8 cellular contexts compared by ENCODE assay signal in genomic region chr3:40453933-40454332, GRCh38. TPM values are rescaled to one million over a fixed set of nuclear protein-coding genes. Genes with fewer than 3 reads are reported as not detected.
A peak's percentile ranks its signal among the peaks of the same experiment; 100 is the strongest.
DNase-seq lines count a peak whose midpoint lies in the region; ATAC-seq and TF ChIP-seq lines count a peak whose summit lies in the region.

No MANE protein-coding gene starts in this region.

- no peak for ATAC-seq in memory B cell (ENCODE audit: low read depth)

- peak overlapping the region; percentile 85 for H3K9ac ChIP-seq in adipocyte (ENCODE audit: low read length)

- H3K9me3 ChIP-seq in adipocyte (ENCODE audit: control insufficient read depth, low read length) = no peaks in the 10 kb centered on the region

- peaks cover 62% of the 10 kb centered on the region for H3K4me1 Mint-ChIP-seq in activated naive CD4-positive, alpha-beta T cell treated with anti-CD3 and anti-CD28 coated beads, Interleukin-2, amount 10 ng/mL, durations not matched to agents 7 days and 5 days
- H3K4me1 Mint-ChIP-seq in memory B cell (peaks cover 16% of the 10 kb centered on the region), type B pancreatic cell (ENCODE audit: unreplicated experiment) (peaks cover 36% of the 10 kb centered on the region)

- no peaks in the 10 kb centered on the region for H3K27me3 ChIP-seq in adipocyte (replicated peaks; ENCODE audit: control insufficient read depth, insufficient read depth, low read length)

- peaks cover 14% of the 10 kb centered on the region for H3K36me3 Mint-ChIP-seq in activated naive CD4-positive, alpha-beta T cell treated with anti-CD3 and anti-CD28 coated beads, Interleukin-2, amount 10 ng/mL, durations not matched to agents 7 days and 5 days
- H3K36me3 Mint-ChIP-seq in memory B cell = peaks cover 5% of the 10 kb centered on the region
- H3K36me3 Mint-ChIP-seq in type B pancreatic cell = peaks cover 14% of the 10 kb centered on the region

- peaks cover 28% of the 10 kb centered on the region for H3K4me1 ChIP-seq in adipocyte (ENCODE audit: control insufficient read depth, insufficient read depth, low read length)

- H3K4me3 ChIP-seq in adipocyte (ENCODE audit: low read length) = peak overlapping the region; percentile 87

- TF ChIP-seq CTCF in type B pancreatic cell (conservative IDR thresholded peaks at IDR 0.05) = no peak

- H3K4me3 Mint-ChIP-seq in activated naive CD4-positive, alpha-beta T cell treated with anti-CD3 and anti-CD28 coated beads, Interleukin-2, amount 10 ng/mL, durations not matched to agents 7 days and 5 days = peak overlapping the region; percentile 87
- H3K4me3 Mint-ChIP-seq in memory B cell (no peak overlapping the region), type B pancreatic cell (peak overlapping the region; percentile 94)

- peak overlapping the region; percentile 98 for H3K27ac Mint-ChIP-seq in activated naive CD4-positive, alpha-beta T cell treated with anti-CD3 and anti-CD28 coated beads, Interleukin-2, amount 10 ng/mL, durations not matched to agents 7 days and 5 days
- H3K27ac Mint-ChIP-seq in memory B cell (peak overlapping the region; percentile 38), type B pancreatic cell (peak overlapping the region; percentile 93)

- H3K36me3 ChIP-seq in adipocyte (ENCODE audit: control insufficient read depth, insufficient read depth, low read length, severe bottlenecking) = peaks cover 11% of the 10 kb centered on the region

- peaks cover 4% of the 10 kb centered on the region for H3K27me3 Mint-ChIP-seq in activated naive CD4-positive, alpha-beta T cell treated with anti-CD3 and anti-CD28 coated beads, Interleukin-2, amount 10 ng/mL, durations not matched to agents 7 days and 5 days
- H3K27me3 Mint-ChIP-seq in memory B cell = no peaks in the 10 kb centered on the region
- H3K27me3 Mint-ChIP-seq in type B pancreatic cell = no peaks in the 10 kb centered on the region

- CTCF ChIA-PET in activated naive CD4-positive, alpha-beta T cell treated with anti-CD3 and anti-CD28 coated beads, Interleukin-2, amount 10 ng/mL, durations not matched to agents 7 days and 5 days (lab: Charles Lee) = interaction anchor here (0.6 to 1.3 kb wide), 2 partner anchors 11 to 24 kb away, joined by 3 read pairs; no protein-coding TSS in a partner anchor

- no peaks in the 10 kb centered on the region for H3K9me3 Mint-ChIP-seq in activated naive CD4-positive, alpha-beta T cell treated with anti-CD3 and anti-CD28 coated beads, Interleukin-2, amount 10 ng/mL, durations not matched to agents 7 days and 5 days
- H3K9me3 Mint-ChIP-seq in memory B cell = no peaks in the 10 kb centered on the region
- no peaks in the 10 kb centered on the region for H3K9me3 Mint-ChIP-seq in type B pancreatic cell

- no peak for DNase-seq in activated naive CD4-positive, alpha-beta T cell treated with anti-CD3 and anti-CD28 coated beads, Interleukin-2, amount 10 ng/mL, durations not matched to agents 7 days and 5 days
- no peak for DNase-seq in activated naive CD4-positive, alpha-beta T cell (lab: John Stamatoyannopoulos, UW)
- DNase-seq in adipocyte (ENCODE audit: low read depth) (no peak), memory B cell (ENCODE audit: low spot score in 2 of 2) (no peak), type B pancreatic cell (ENCODE audit: extremely low spot score, unreplicated experiment) (no peak), NAMALWA (ENCODE audit: low spot score) (no peak), DMS53 (lab: John Stamatoyannopoulos, UW) (no peak)
- no peak for DNase-seq in stimulated activated CD4-positive, alpha-beta T cell treated with anti-CD3 and anti-CD28 coated beads, Interleukin-1b, Interleukin-23, amount 100 ng/mL, for 48 hours

RNA-seq across cellular contexts. Expression of gene RPL14, which starts 3.2 kb away (rescaled TPM):
- 2,109 and 2,207 TPM in 2 replicates for total RNA-seq in type B pancreatic cell (ENCODE audit: low replicate concordance)

RNA-seq across cellular contexts. Expression of gene ZNF619, which starts 23.0 kb away (rescaled TPM):
- 7.3 and 7.9 TPM in 2 replicates for total RNA-seq in type B pancreatic cell (ENCODE audit: low replicate concordance)

RNA-seq across cellular contexts. Expression of gene ZNF620, which starts 51.9 kb away (rescaled TPM):
- total RNA-seq in type B pancreatic cell (ENCODE audit: low replicate concordance) = 12.3 and 14.0 TPM in 2 replicates

Comparison
In these comparisons a context has a peak if more than half of its experiments do, and no peak if none do; other contexts are left out.
1. H3K27ac Mint-ChIP-seq: peak in every context shown above with its lines; median percentile 98 in activated naive CD4-positive, alpha-beta T cell treated with anti-CD3 and anti-CD28 coated beads, Interleukin-2, amount 10 ng/mL, durations not matched to agents 7 days and 5 days; 93 in type B pancreatic cell; 38 in memory B cell.